1 cellular context compared by ENCODE assay signal in genomic region chr4:25941441-25941840, GRCh38.
TF ChIP-seq lines count a peak whose summit lies in the region.

No MANE protein-coding gene starts in this region.

TF ChIP-seq in GM23338, 12 proteins besides CTCF, POLR2A, EP300 and RAD21 (continued from another document):
- no peak for TF ChIP-seq ZNF462 (CRISPR knock-in tag; IDR thresholded peaks at IDR 0.05)
- TF ChIP-seq ZNF114 (CRISPR knock-in tag; IDR thresholded peaks at IDR 0.05) = no peak
- no peak for TF ChIP-seq STAT1 (IDR thresholded peaks at IDR 0.05; ENCODE audit: unreplicated experiment)
- no peak for TF ChIP-seq JUNB (IDR thresholded peaks at IDR 0.05; ENCODE audit: unreplicated experiment)
- no peak for TF ChIP-seq EZH2 (IDR thresholded peaks at IDR 0.05; ENCODE audit: low read depth, unreplicated experiment)
- TF ChIP-seq EZH2phosphoT487 (IDR thresholded peaks at IDR 0.05; ENCODE audit: unreplicated experiment) = no peak
- no peak for TF ChIP-seq POLR2AphosphoS5 (IDR thresholded peaks at IDR 0.05; ENCODE audit: low read depth)
- TF ChIP-seq ETS1 (IDR thresholded peaks at IDR 0.05) = no peak
- no peak for TF ChIP-seq ZNF331 (CRISPR knock-in tag; IDR thresholded peaks at IDR 0.05; ENCODE audit: low read depth)
- TF ChIP-seq REST (IDR thresholded peaks at IDR 0.05; ENCODE audit: unreplicated experiment) = no peak
TF ChIP-seq in GM23338: peak in this region for 0.
